Comparison of ENCODE assay signal across 8 cellular contexts in the genomic region with DNA sequence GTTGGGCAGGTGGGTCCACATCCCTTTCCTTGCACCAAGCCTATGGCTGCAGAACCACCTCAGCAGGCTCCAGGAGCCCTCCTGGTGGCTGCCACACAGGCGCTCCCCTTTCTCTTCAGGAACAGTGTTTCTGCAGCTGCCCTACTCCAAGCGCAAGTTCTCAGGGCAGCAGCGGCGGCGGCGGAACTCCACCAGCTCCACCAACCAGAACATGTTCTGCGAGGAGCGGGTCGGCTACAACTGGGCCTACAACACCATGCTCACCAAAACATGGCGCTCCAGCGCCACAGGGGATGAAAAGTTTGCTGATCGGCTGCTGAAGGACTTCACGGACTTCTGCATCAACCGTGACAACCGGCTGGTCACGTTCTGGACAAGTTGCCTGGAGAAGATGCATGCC.
"Had no signal": no experiment of that assay in that cellular context is flagged by ENCODE, and none has a peak within 500 bp of the region (broad histone marks: within the 10 kb centered on the region; RNA-seq: fewer than 3 reads in every experiment).

No MANE protein-coding gene starts in this region.

- ATAC-seq: HepG2, K562 had no signal

- H3K4me3 ChIP-seq: K562 had no signal

- H3K4me1 Mint-ChIP-seq: IgD-negative memory B cell had no signal

- H3K9me3 Mint-ChIP-seq: IgD-negative memory B cell had no signal

- DNase-seq: IMR-90, KBM-7, KG1 had no signal

- FAIRE-seq: HepG2, HTR-8/SVneo, K562 had no signal

- H3K27ac ChIP-seq: HL-60 had no signal

- H3K27me3 Mint-ChIP-seq: IgD-negative memory B cell had no signal

- H3K4me3 Mint-ChIP-seq: IgD-negative memory B cell had no signal
